Comparison of ENCODE assay signal across 22 cellular contexts in genomic region chr16:50941651-50942050, GRCh38.
"Had no signal": no experiment of that assay in that cellular context is flagged by ENCODE, and none has a peak within 500 bp of the region (broad histone marks: within the 10 kb centered on the region; RNA-seq: fewer than 3 reads in every experiment).

No MANE protein-coding gene starts in this region.

- H3K27me3 ChIP-seq: left lung, ovary, sigmoid colon, suprapubic skin, tibial artery, upper lobe of right lung had no signal

- H3K27ac ChIP-seq: left lung, ovary, sigmoid colon, spleen, suprapubic skin, thoracic aorta, tibial artery, upper lobe of right lung had no signal

- H3K9me3 ChIP-seq: left lung, mucosa of descending colon, ovary, sigmoid colon, spleen, suprapubic skin, thoracic aorta, tibial artery, upper lobe of right lung had no signal

- H3K4me1 ChIP-seq: left lung, sigmoid colon, spleen, suprapubic skin, tibial artery, upper lobe of right lung had no signal

- DNase-seq: hypothalamus; immature natural killer cell; kidney; left colon; left lung; midbrain; mucosa of descending colon; naive thymus-derived CD4-positive, alpha-beta T cell; ovary; retina; right cardiac atrium; sigmoid colon; small intestine; spleen; stimulated activated CD4-positive, alpha-beta T cell treated with anti-CD3 and anti-CD28 coated beads, Interleukin-4, amount 100 ng/mL, for 24 hours; stimulated activated naive CD4-positive, alpha-beta T cell; tibial artery; trophoblast cell; upper lobe of right lung had no signal

- H3K36me3 ChIP-seq: left lung, ovary, sigmoid colon, spleen, suprapubic skin, thoracic aorta, tibial artery, upper lobe of right lung had no signal

- H3K4me3 ChIP-seq: left lung, lung, mucosa of descending colon, ovary, sigmoid colon, spleen, suprapubic skin, thoracic aorta, tibial artery, upper lobe of right lung had no signal
